In genomic region chr4:84948056-84948455, GRCh38 we compare ENCODE assay signal across 29 cellular contexts. TPM values are rescaled to one million over a fixed set of nuclear protein-coding genes. Genes with fewer than 3 reads are reported as not detected.
DNase-seq lines count a peak whose midpoint lies in the region; ATAC-seq and TF ChIP-seq lines count a peak whose summit lies in the region.
"Had no signal": no experiment of that assay in that cellular context is flagged by ENCODE, and none has a peak within 500 bp of the region (broad histone marks: within the 10 kb centered on the region; RNA-seq: fewer than 3 reads in every experiment).

No MANE protein-coding gene starts in this region.

- no peak overlapping the region for H3K14ac ChIP-seq in IMR-90 (replicated peaks; ENCODE audit: low read depth, low read length)

- H3K9ac ChIP-seq in IMR-90 (ENCODE audit: low read depth, low read length), result no peak overlapping the region

- no peak overlapping the region for H3K4me2 ChIP-seq in IMR-90 (ENCODE audit: low read depth, low read length)

- no peak overlapping the region for H2AK9ac ChIP-seq in IMR-90 (replicated peaks; ENCODE audit: low read depth, low read length, poor library complexity)

- H4K20me1 ChIP-seq in IMR-90 (ENCODE audit: insufficient read depth, low read length), result peaks cover 63% of the 10 kb centered on the region

- CTCF ChIA-PET in IMR-90 (lab: Yijun Ruan, JAX), result no interaction called here

- H3K36me3 ChIP-seq in IMR-90 (ENCODE audit: control insufficient read depth, insufficient read depth, low read length), result peaks cover 2% of the 10 kb centered on the region; the same call in 1 of the 2 replicates
- H3K36me3 ChIP-seq in upper lobe of right lung, result no peaks in the 10 kb centered on the region
- H3K36me3 ChIP-seq: gastrocnemius medialis, upper lobe of left lung had no signal

- H3K27me3 ChIP-seq in IMR-90 (ENCODE audit: control insufficient read depth, insufficient read depth, low read length) (no peaks in the 10 kb centered on the region), upper lobe of right lung (no peaks in the 10 kb centered on the region)
- H3K27me3 ChIP-seq: body of pancreas, gastrocnemius medialis, upper lobe of left lung had no signal

- DNase-seq in IMR-90, result peak; percentile 17
- DNase-seq in iris pigment epithelial cell (ENCODE audit: low read depth), result peak; percentile 56
- DNase-seq in upper lobe of right lung, result no peak
- DNase-seq in COR-L47 (lab: John Stamatoyannopoulos, UW), result no peak
- DNase-seq in DMS 273 treated with DMSO at 0.1 percent for 48 hours (lab: John Stamatoyannopoulos, UW), result no peak
- DNase-seq in NCI-H2029 (lab: John Stamatoyannopoulos, UW), result no peak
- DNase-seq: activated CD4-positive, alpha-beta T cell treated with anti-CD3 and anti-CD28 coated beads for 4 hours; activated naive CD8-positive, alpha-beta T cell treated with anti-CD3 and anti-CD28 coated beads, Interleukin-2, amount 50 U/mL, for 24 hours; activated T-cell treated with anti-CD3 and anti-CD28 coated beads, Interleukin-2, amount 50 U/mL, for 48 hours; body of pancreas; CD4-positive, alpha-beta memory T cell; effector CD8-positive, alpha-beta T cell; gastrocnemius medialis; hypothalamus; immature natural killer cell; Kasumi-1; naive thymus-derived CD8-positive, alpha-beta T cell; NCI-H1048; NCI-H1694 treated with DMSO at 0.1 percent for 48 hours; NCI-H2171 treated with DMSO at 0.1 percent for 48 hours; NCI-H526; SHP77 treated with DMSO at 0.1 percent for 48 hours; stimulated activated CD8-positive, alpha-beta memory T cell treated with anti-CD3 and anti-CD28 coated beads, Interleukin-4, amount 100 ng/mL, for 48 hours; upper lobe of left lung had no signal

- H3K27ac Mint-ChIP-seq in dendritic cell treated with granulocyte-macrophage colony-stimulating factor and Interleukin-4, amounts not matched to agents 40 ng/mL and 50 ng/mL, for 4 days, result peak overlapping the region; percentile 61
- H3K27ac Mint-ChIP-seq: activated naive CD8-positive, alpha-beta T cell treated with anti-CD3 and anti-CD28 coated beads, Interleukin-2, amount 50 U/mL, for 24 hours; immature natural killer cell; naive thymus-derived CD8-positive, alpha-beta T cell had no signal

- intact Hi-C loops in IMR-90 (cut with micrococcal nuclease), result loop anchor here (5.0 kb wide), 1 partner anchor 146 kb away; no protein-coding TSS in a partner anchor
- intact Hi-C loops in dendritic cell treated with granulocyte-macrophage colony-stimulating factor and Interleukin-4, amounts not matched to agents 40 ng/mL and 50 ng/mL, for 4 days (cut with micrococcal nuclease), result loop anchor here (5.0 kb wide), 1 partner anchor 36 kb away; no protein-coding TSS in a partner anchor
- intact Hi-C loops in upper lobe of right lung (cut with DNase I), result no loop called here

- H3K9me1 ChIP-seq in IMR-90 (ENCODE audit: insufficient read depth, low read length), result peaks cover 10% of the 10 kb centered on the region

- H2BK5ac ChIP-seq in IMR-90 (ENCODE audit: low read depth, low read length, poor library complexity, severe bottlenecking), result no peak overlapping the region

- no peak overlapping the region for H3K18ac ChIP-seq in IMR-90 (ENCODE audit: low read depth, low read length)

- H4K5ac ChIP-seq in IMR-90 (ENCODE audit: low read depth, low read length), result no peak overlapping the region

- no peak for TF ChIP-seq RAD21 in IMR-90 (IDR thresholded peaks at IDR 0.05; ENCODE audit: low read length)

- no peak overlapping the region for H2BK120ac ChIP-seq in IMR-90 (ENCODE audit: low read depth, low read length)

- H4K91ac ChIP-seq in IMR-90 (ENCODE audit: insufficient read depth, low read depth, low read length), result no peak overlapping the region

- peaks cover 27% of the 10 kb centered on the region for H3K4me1 Mint-ChIP-seq in dendritic cell treated with granulocyte-macrophage colony-stimulating factor and Interleukin-4, amounts not matched to agents 40 ng/mL and 50 ng/mL, for 4 days (ENCODE audit: low read depth)
- H3K4me1 Mint-ChIP-seq: activated naive CD8-positive, alpha-beta T cell treated with anti-CD3 and anti-CD28 coated beads, Interleukin-2, amount 50 U/mL, for 24 hours; CD4-positive, alpha-beta memory T cell; immature natural killer cell; naive thymus-derived CD8-positive, alpha-beta T cell had no signal

- POLR2A ChIA-PET in IMR-90 (lab: Charles Lee; ENCODE audit: unreplicated experiment), result interaction anchor here (0.6 kb wide), 1 partner anchor 52 kb away, joined by 4 read pairs; no protein-coding TSS in a partner anchor

- H3K23ac ChIP-seq in IMR-90 (ENCODE audit: low read depth, low read length), result no peak overlapping the region

- no peak overlapping the region for H3K56ac ChIP-seq in IMR-90 (ENCODE audit: extremely low read depth, insufficient read depth, low read length)

- no peak for TF ChIP-seq CTCF in IMR-90 (conservative IDR thresholded peaks at IDR 0.05; ENCODE audit: low read depth, low read length)
- no peak for TF ChIP-seq CTCF in upper lobe of right lung (IDR thresholded peaks at IDR 0.05)

- no peak overlapping the region for H3K4ac ChIP-seq in IMR-90 (ENCODE audit: low read depth, low read length)

- H3K36me3 Mint-ChIP-seq in dendritic cell treated with granulocyte-macrophage colony-stimulating factor and Interleukin-4, amounts not matched to agents 40 ng/mL and 50 ng/mL, for 4 days (ENCODE audit: low read depth), result peaks cover 9% of the 10 kb centered on the region
- H3K36me3 Mint-ChIP-seq: immature natural killer cell; naive thymus-derived CD8-positive, alpha-beta T cell had no signal

- dilution Hi-C loops in IMR-90 (cut with HindIII; ENCODE audit: low sequenced_read_pairs, unreplicated experiment), result no loop called here

- H2AK5ac ChIP-seq in IMR-90 (ENCODE audit: low read depth, low read length), result no peak overlapping the region

- ATAC-seq in IMR-90 (ENCODE audit: low read depth) (no peak; the same call in 1 of the 2 replicates), upper lobe of right lung (peak; percentile 31)
- ATAC-seq: activated naive CD8-positive, alpha-beta T cell treated with anti-CD3 and anti-CD28 coated beads, Interleukin-2, amount 50 U/mL, for 24 hours; body of pancreas; gastrocnemius medialis; HepG2; naive thymus-derived CD8-positive, alpha-beta T cell; Panc1 had no signal

- in situ Hi-C loops in IMR-90 (cut with MboI; ENCODE audit: low sequenced_read_pairs), result no loop called here

- H3K4me1 ChIP-seq in IMR-90 (ENCODE audit: control insufficient read depth, insufficient read depth, low read length) (peaks cover 7% of the 10 kb centered on the region), upper lobe of right lung (peaks cover 24% of the 10 kb centered on the region)

- H2AFZ ChIP-seq in IMR-90 (replicated peaks; ENCODE audit: low read length, poor library complexity), result no peak overlapping the region

- peaks cover 4% of the 10 kb centered on the region for H3K9me3 Mint-ChIP-seq in dendritic cell treated with granulocyte-macrophage colony-stimulating factor and Interleukin-4, amounts not matched to agents 40 ng/mL and 50 ng/mL, for 4 days

- no peak overlapping the region for H4K8ac ChIP-seq in IMR-90 (ENCODE audit: low read depth in 2 of 2, low read length in 2 of 2)

- H2BK15ac ChIP-seq in IMR-90 (ENCODE audit: low read depth, low read length), result no peak overlapping the region

- TF ChIP-seq POLR2A in IMR-90 (IDR thresholded peaks at IDR 0.05; ENCODE audit: low read depth, low read length), result no peak

- no peak overlapping the region for H2BK20ac ChIP-seq in IMR-90 (ENCODE audit: low read depth, low read length)

- H3K4me3 ChIP-seq in IMR-90 (ENCODE audit: insufficient read depth, low read depth, low read length), result no peak overlapping the region
- no peak overlapping the region for H3K4me3 ChIP-seq in upper lobe of right lung
- H3K4me3 ChIP-seq: body of pancreas, gastrocnemius medialis, skin epidermis, upper lobe of left lung had no signal

- no TSS peak for BruUV-seq in IMR-90 (replicated peaks; lab: Mats Ljungman, UMichigan)

- H3K4me3 Mint-ChIP-seq in dendritic cell treated with granulocyte-macrophage colony-stimulating factor and Interleukin-4, amounts not matched to agents 40 ng/mL and 50 ng/mL, for 4 days, result no peak overlapping the region
- H3K4me3 Mint-ChIP-seq: activated naive CD8-positive, alpha-beta T cell treated with anti-CD3 and anti-CD28 coated beads, Interleukin-2, amount 50 U/mL, for 24 hours; CD4-positive, alpha-beta memory T cell; immature natural killer cell; mesothelial cell of epicardium; naive thymus-derived CD8-positive, alpha-beta T cell had no signal

- no CpG with 5 or more reads among the region's 2 CpGs for WGBS in IMR-90 (ENCODE audit: extremely low coverage in 2 of 2, insufficient read length in 1 of 2), 2 experiments

- H3K9me3 ChIP-seq in IMR-90 (ENCODE audit: control insufficient read depth, insufficient read depth, low read length) (no peaks in the 10 kb centered on the region), upper lobe of right lung (no peaks in the 10 kb centered on the region)
- H3K9me3 ChIP-seq: body of pancreas, gastrocnemius medialis, upper lobe of left lung had no signal

- no peak overlapping the region for H3K27ac ChIP-seq in IMR-90 (ENCODE audit: insufficient read depth, low read length)
- no peak overlapping the region for H3K27ac ChIP-seq in upper lobe of right lung
- H3K27ac ChIP-seq: gastrocnemius medialis, skin epidermis had no signal

- peaks cover 33 to 72% of the 10 kb centered on the region in 2 experiments for H3K79me1 ChIP-seq in IMR-90 (ENCODE audit: low read depth in 1 of 2, low read length in 2 of 2)

- no peaks in the 10 kb centered on the region for H3K27me3 Mint-ChIP-seq in dendritic cell treated with granulocyte-macrophage colony-stimulating factor and Interleukin-4, amounts not matched to agents 40 ng/mL and 50 ng/mL, for 4 days
- H3K27me3 Mint-ChIP-seq: activated naive CD8-positive, alpha-beta T cell treated with anti-CD3 and anti-CD28 coated beads, Interleukin-2, amount 50 U/mL, for 24 hours had no signal

TF ChIP-seq in IMR-90, 13 proteins besides CTCF, POLR2A, EP300 and RAD21 (continues in another document):
- TF ChIP-seq USF2 (IDR thresholded peaks at IDR 0.05; ENCODE audit: low read depth, low read length) (no peak), MAFK (IDR thresholded peaks at IDR 0.05; ENCODE audit: low read depth, low read length) (no peak), CEBPB (IDR thresholded peaks at IDR 0.05; ENCODE audit: low read depth, low read length) (no peak), MXI1 (IDR thresholded peaks at IDR 0.05; ENCODE audit: borderline replicate concordance, low read depth, low read length) (no peak), RCOR1 (IDR thresholded peaks at IDR 0.05; ENCODE audit: insufficient replicate concordance, low read length) (no peak)

RNA-seq across cellular contexts. Expression of gene WDFY3, which starts 18.4 kb away (rescaled TPM):
- 58.1 and 59.7 TPM in 2 replicates for total RNA-seq in IMR-90 (2012; rRNA removed)
- 11.5 and 12.5 TPM in 2 replicates for polyA plus RNA-seq in IMR-90 (2012; rRNA removed)
- 6.8 and 9.3 TPM in 2 replicates for polyA plus RNA-seq in IMR-90 (2012; cell fraction: cytosol; rRNA removed)
- 18.3 and 31.6 TPM in 2 replicates for polyA plus RNA-seq in IMR-90 (2012; cell fraction: nucleus; rRNA removed; ENCODE audit: low replicate concordance)
- 126 TPM for total RNA-seq in upper lobe of right lung

Comparison
In these comparisons a context has a peak if more than half of its experiments do, and no peak if none do; other contexts are left out.
1. DNase-seq: peak in IMR-90 (single experiment) and iris pigment epithelial cell (single experiment); none in upper lobe of right lung (single experiment), COR-L47 (single experiment), DMS 273 treated with DMSO at 0.1 percent for 48 hours (single experiment) and NCI-H2029 (single experiment).